ENCODE assay signal across 8 cellular contexts in genomic region chr14:95887351-95887750, GRCh38. TPM values are rescaled to one million over a fixed set of nuclear protein-coding genes. Genes with fewer than 3 reads are reported as not detected.
"Had no signal": no experiment of that assay in that cellular context is flagged by ENCODE, and none has a peak within 500 bp of the region (broad histone marks: within the 10 kb centered on the region; RNA-seq: fewer than 3 reads in every experiment).

No MANE protein-coding gene starts in this region.

- H3K27ac ChIP-seq: HL-60 had no signal

- DNase-seq: IMR-90, KBM-7, KG1 had no signal

- H3K4me3 ChIP-seq: K562 had no signal

- FAIRE-seq: HepG2, HTR-8/SVneo, K562 had no signal

RNA-seq across cellular contexts. Expression of gene TUNAR, which starts 10.7 kb away (rescaled TPM):
- total RNA-seq: HepG2, HT-29, IMR-90, K562 had no signal
